ENCODE assay signal across 8 cellular contexts in the genomic region with DNA sequence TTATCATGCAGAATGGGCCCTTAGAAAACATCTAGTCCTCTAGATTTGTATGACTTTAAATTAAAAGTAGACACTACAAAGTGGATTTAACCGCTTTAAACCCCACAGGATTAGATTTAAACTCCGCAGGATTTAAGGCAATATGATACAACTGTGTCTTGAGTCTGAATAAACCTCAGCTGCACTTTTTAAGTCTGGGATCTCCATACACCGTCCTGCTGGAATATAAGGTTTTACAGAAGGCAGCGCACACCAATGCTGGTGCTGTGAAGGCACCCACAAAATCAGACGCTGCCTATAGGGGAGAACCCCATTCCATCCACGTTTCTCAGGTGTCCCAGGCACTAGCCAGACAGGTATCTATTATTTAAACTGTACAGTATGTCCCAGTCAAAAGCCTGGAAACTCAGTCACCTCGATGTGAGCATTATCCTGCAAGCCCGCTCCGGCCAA. TPM values are rescaled to one million over a fixed set of nuclear protein-coding genes. Genes with fewer than 3 reads are reported as not detected.
DNase-seq lines count a peak whose midpoint lies in the region; ATAC-seq and TF ChIP-seq lines count a peak whose summit lies in the region.

No MANE protein-coding gene starts in this region.

- H3K18ac ChIP-seq in mesendoderm (ENCODE audit: low read length), result peak overlapping the region; percentile 57

- H3K27ac ChIP-seq in mesendoderm (ENCODE audit: low read depth, low read length) (no peak overlapping the region), vagina (peak overlapping the region; percentile 92)

- intact Hi-C loops in vagina (cut with DNase I), result no loop called here

- TF ChIP-seq CTCF in AG09309 (IDR thresholded peaks at IDR 0.05; ENCODE audit: control insufficient read depth, insufficient read depth, low read depth, low read length, missing control alignments) (no peak), cardiac fibroblast (IDR thresholded peaks at IDR 0.05; ENCODE audit: low read depth, low read length) (no peak), vagina (IDR thresholded peaks at IDR 0.05) (no peak)

- H3K56ac ChIP-seq in mesendoderm (ENCODE audit: low read length), result peak overlapping the region; percentile 90

- H2AK5ac ChIP-seq in mesendoderm (ENCODE audit: low read length), result no peak overlapping the region

- H4K5ac ChIP-seq in mesendoderm (ENCODE audit: low read length), result no peak overlapping the region

- H2BK5ac ChIP-seq in mesendoderm (ENCODE audit: low read length), result no peak overlapping the region

- H4K8ac ChIP-seq in mesendoderm (ENCODE audit: low read depth, low read length), result no peak overlapping the region

- H2BK15ac ChIP-seq in mesendoderm (replicated peaks; ENCODE audit: low read depth), result no peak overlapping the region

- peaks cover 10% of the 10 kb centered on the region for H3K79me1 ChIP-seq in mesendoderm (ENCODE audit: low read length)

- H3K9ac ChIP-seq in mesendoderm (ENCODE audit: low read length), result peak overlapping the region; percentile 84

- H3K4ac ChIP-seq in mesendoderm (ENCODE audit: low read depth, low read length), result no peak overlapping the region

- H3K4me3 ChIP-seq in AG09309 (ENCODE audit: control insufficient read depth, low read depth, low read length) (peak overlapping the region; percentile 90), cardiac fibroblast (replicated peaks in 1 of 2; ENCODE audit: low read depth in 2 of 2, low read length in 2 of 2) (peak overlapping the region; percentile 86), mesendoderm (ENCODE audit: low read length) (peak overlapping the region; percentile 68), vagina (peak overlapping the region; percentile 52 to 82)
- H3K4me3 ChIP-seq in Jurkat, Clone E6-1 (ENCODE audit: low read length), result peak overlapping the region; percentile 61

- H2BK120ac ChIP-seq in mesendoderm (ENCODE audit: low read depth, low read length), result no peak overlapping the region

- no peaks in the 10 kb centered on the region for H3K36me3 ChIP-seq in mesendoderm (ENCODE audit: control insufficient read depth, insufficient read depth, low read length)
- H3K36me3 ChIP-seq in vagina, result no peaks in the 10 kb centered on the region

- H3K79me2 ChIP-seq in mesendoderm (ENCODE audit: control insufficient read depth, insufficient read depth, low read length), result peaks cover 3% of the 10 kb centered on the region

- H3K27me3 ChIP-seq in mesendoderm (ENCODE audit: insufficient read depth, low read length, poor library complexity) (no peaks in the 10 kb centered on the region), vagina (no peaks in the 10 kb centered on the region)

- peak overlapping the region; percentile 88 for H3K4me2 ChIP-seq in mesendoderm (ENCODE audit: low read length)

- WGBS in mesendoderm (ENCODE audit: extremely low coverage, insufficient coverage, low lambda C conversion rate), result no CpG with 5 or more reads among the region's 9 CpGs

- DNase-seq in AG09309 (ENCODE audit: low read depth) (no peak), cardiac fibroblast (ENCODE audit: low read depth in 2 of 2) (peak; percentile 25 to 44), mesendoderm (peak; percentile 31), vagina (ENCODE audit: extremely low spot score in 2 of 2) (no peak), NCI-H146 treated with DMSO at 0.1 percent for 48 hours (lab: John Stamatoyannopoulos, UW; ENCODE audit: unreplicated experiment) (no peak)
- DNase-seq in Jurkat, Clone E6-1 (ENCODE audit: low read depth, low spot score), result no peak

- ATAC-seq in GM18517 (IDR thresholded peaks at IDR 0.05; ENCODE audit: unreplicated experiment), result no peak
- no peak for ATAC-seq in HG03354 (IDR thresholded peaks at IDR 0.05; ENCODE audit: poor library complexity, severe bottlenecking, unreplicated experiment)

- no peak for TF ChIP-seq POLR2A in vagina (IDR thresholded peaks at IDR 0.05)

- peaks cover 2% of the 10 kb centered on the region for H3K4me1 ChIP-seq in mesendoderm (ENCODE audit: control insufficient read depth, low read depth, low read length)
- peaks cover 15% of the 10 kb centered on the region for H3K4me1 ChIP-seq in vagina

- no peaks in the 10 kb centered on the region for H3K9me3 ChIP-seq in vagina

- no peak overlapping the region for H3K23ac ChIP-seq in mesendoderm (ENCODE audit: low read length)

RNA-seq across cellular contexts. Expression of a gene that starts 0.8 kb away (rescaled TPM):
- 10.8 TPM for polyA plus RNA-seq in Jurkat, Clone E6-1 (2012; ENCODE audit: insufficient read depth, insufficient read length)
- polyA plus RNA-seq in mesendoderm (2013, experiment 1 of 2), result 19.3 TPM
- 20.3 TPM for polyA plus RNA-seq in mesendoderm (2013, experiment 2 of 2)
- 29.0 TPM for total RNA-seq in vagina

Comparison
In these comparisons a context has a peak if more than half of its experiments do, and no peak if none do; other contexts are left out.
1. DNase-seq: peak in cardiac fibroblast (2 of 2) and mesendoderm (single experiment); none in AG09309 (single experiment), Jurkat, Clone E6-1 (single experiment), vagina (0 of 2) and NCI-H146 treated with DMSO at 0.1 percent for 48 hours (single experiment).
2. Peak in every context shown above with its lines, with median percentiles within 50 percentile points of each other: H3K4me3 ChIP-seq.